In the genomic region with DNA sequence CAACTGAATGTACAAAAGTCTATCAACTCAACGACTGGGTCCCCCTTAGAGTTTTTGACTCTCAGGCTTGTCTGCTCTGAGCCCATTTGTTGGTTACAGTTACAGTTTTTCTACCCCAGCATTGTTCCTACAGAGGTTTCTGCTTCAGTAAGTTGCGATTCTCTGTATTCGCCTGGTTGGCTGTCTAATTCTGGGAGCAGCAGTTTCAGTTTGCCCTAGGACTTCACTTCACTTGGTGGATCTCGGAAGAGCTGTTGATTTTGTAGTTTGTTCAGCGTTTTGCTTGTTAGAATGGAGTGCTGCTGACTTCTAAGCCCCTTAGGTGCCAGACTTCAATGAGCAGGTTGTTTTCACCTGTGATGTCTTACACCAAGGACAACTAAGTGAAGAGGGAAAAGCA, we compare ENCODE assay signal across 29 cellular contexts.
DNase-seq lines count a peak whose midpoint lies in the region; ATAC-seq and TF ChIP-seq lines count a peak whose summit lies in the region.
"Had no signal": no experiment of that assay in that cellular context is flagged by ENCODE, and none has a peak within 500 bp of the region (broad histone marks: within the 10 kb centered on the region; RNA-seq: fewer than 3 reads in every experiment).

No MANE protein-coding gene starts in this region.

- no peaks in the 10 kb centered on the region for H4K20me1 ChIP-seq in neural progenitor cell (ENCODE audit: low read depth)

- peaks cover 2% of the 10 kb centered on the region for H3K27me3 Mint-ChIP-seq in endodermal cell (ENCODE audit: insufficient read depth)
- peaks cover 2% of the 10 kb centered on the region for H3K27me3 Mint-ChIP-seq in neural progenitor cell (ENCODE audit: insufficient read depth, low read depth)
- no peaks in the 10 kb centered on the region for H3K27me3 Mint-ChIP-seq in natural killer cell (ENCODE audit: low read depth in 2 of 2)
- H3K27me3 Mint-ChIP-seq in activated T-cell treated with anti-CD3 and anti-CD28 coated beads, Interleukin-2, amount 50 U/mL, for 24 hours, result no peaks in the 10 kb centered on the region
- H3K27me3 Mint-ChIP-seq: activated CD8-positive, alpha-beta memory T cell treated with anti-CD3 and anti-CD28 coated beads, Interleukin-2, amount 10 ng/mL, durations not matched to agents 7 days and 5 days; stimulated activated naive CD8-positive, alpha-beta T cell treated with anti-CD3 and anti-CD28 coated beads, Interleukin-15, Interleukin-2, amounts not matched to agents 100 ng/mL and 50 ng/mL, for 24 hours had no signal

- TF ChIP-seq CTCF in endodermal cell (conservative IDR thresholded peaks at IDR 0.05) (no peak), neural progenitor cell (IDR thresholded peaks at IDR 0.05) (no peak), upper lobe of left lung (IDR thresholded peaks at IDR 0.05) (no peak), natural killer cell (IDR thresholded peaks at IDR 0.05) (no peak)

- no peaks in the 10 kb centered on the region for H3K9me3 Mint-ChIP-seq in endodermal cell
- H3K9me3 Mint-ChIP-seq in neural progenitor cell, result peaks cover 3% of the 10 kb centered on the region
- H3K9me3 Mint-ChIP-seq in natural killer cell, result no peaks in the 10 kb centered on the region
- no peaks in the 10 kb centered on the region for H3K9me3 Mint-ChIP-seq in activated T-cell treated with anti-CD3 and anti-CD28 coated beads, Interleukin-2, amount 50 U/mL, for 24 hours
- H3K9me3 Mint-ChIP-seq: activated T-cell treated with anti-CD3 and anti-CD28 coated beads, Interleukin-2, amount 50 U/mL, for 72 hours; stimulated activated naive CD8-positive, alpha-beta T cell treated with anti-CD3 and anti-CD28 coated beads, Interleukin-15, Interleukin-2, amounts not matched to agents 100 ng/mL and 50 ng/mL, for 24 hours had no signal

- DNase-seq in endodermal cell (peak; percentile 49), left lobe of liver (ENCODE audit: low spot score) (no peak), neural progenitor cell (ENCODE audit: low spot score) (no peak), upper lobe of left lung (no peak), natural killer cell (no peak), H7 (no peak)
- DNase-seq in activated T-cell treated with anti-CD3 and anti-CD28 coated beads, Interleukin-2, amount 50 U/mL, for 24 hours, result no peak
- DNase-seq: activated CD4-positive, alpha-beta T cell treated with anti-CD3 and anti-CD28 coated beads, Interleukin-2, amount 50 U/mL, for 4 hours; activated CD8-positive, alpha-beta memory T cell treated with anti-CD3 and anti-CD28 coated beads, Interleukin-2, amount 10 ng/mL, durations not matched to agents 7 days and 5 days; activated naive CD4-positive, alpha-beta T cell; activated T-cell treated with anti-CD3 and anti-CD28 coated beads, Interleukin-2, amount 50 U/mL, for 72 hours; C1 segment of cervical spinal cord; central memory CD4-positive, alpha-beta T cell; DMS153; hypothalamus; KG1; left ventricle myocardium superior; MG63; NCI-H2029 treated with DMSO at 0.1 percent for 48 hours; NCI-H2227 treated with DMSO at 0.1 percent for 48 hours; NCI-H69; pancreas; retina; SHP77; stimulated activated CD8-positive, alpha-beta memory T cell treated with anti-CD3 and anti-CD28 coated beads, Interleukin-4, amount 100 ng/mL, for 48 hours; T-helper 2 cell had no signal

- H3K36me3 ChIP-seq in endodermal cell (ENCODE audit: control insufficient read depth, insufficient read depth, low read length) (no peaks in the 10 kb centered on the region), neural progenitor cell (no peaks in the 10 kb centered on the region), upper lobe of left lung (peaks cover 0 to 17% (median 6%) of the 10 kb centered on the region in 4 donors), H7 (replicated peaks; ENCODE audit: control insufficient read depth, insufficient read depth, low read length) (no peaks in the 10 kb centered on the region)
- H3K36me3 ChIP-seq: pancreas had no signal

- no peaks in the 10 kb centered on the region for H3F3A ChIP-seq in neural progenitor cell (ENCODE audit: low read depth)

- TF ChIP-seq EP300 in upper lobe of left lung (IDR thresholded peaks at IDR 0.05), result no peak

- ATAC-seq in left lobe of liver (peak; percentile 71), upper lobe of left lung (ENCODE audit: low FRiP score in 2 of 2) (no peak), natural killer cell (no peak)
- ATAC-seq: activated CD4-positive, CD25-positive, alpha-beta regulatory T cell treated with anti-CD3 and anti-CD28 coated beads, Interleukin-2, amount 50 U/mL, for 24 hours; activated CD8-positive, alpha-beta memory T cell treated with anti-CD3 and anti-CD28 coated beads, Interleukin-2, amount 10 ng/mL, durations not matched to agents 7 days and 5 days; activated T-cell treated with anti-CD3 and anti-CD28 coated beads, Interleukin-2, amount 50 U/mL, for 72 hours; Panc1; pancreas had no signal

- H3K4me1 Mint-ChIP-seq in endodermal cell (peaks cover 35% of the 10 kb centered on the region), neural progenitor cell (no peaks in the 10 kb centered on the region), natural killer cell (no peaks in the 10 kb centered on the region)
- no peaks in the 10 kb centered on the region for H3K4me1 Mint-ChIP-seq in activated T-cell treated with anti-CD3 and anti-CD28 coated beads, Interleukin-2, amount 50 U/mL, for 24 hours (ENCODE audit: low read depth)

- H3K4me2 ChIP-seq in neural progenitor cell, result no peak overlapping the region

- H3K27ac Mint-ChIP-seq in endodermal cell, result peak overlapping the region; percentile 79
- H3K27ac Mint-ChIP-seq in neural progenitor cell, result no peak overlapping the region
- no peak overlapping the region for H3K27ac Mint-ChIP-seq in natural killer cell
- H3K27ac Mint-ChIP-seq in activated T-cell treated with anti-CD3 and anti-CD28 coated beads, Interleukin-2, amount 50 U/mL, for 24 hours, result no peak overlapping the region
- H3K27ac Mint-ChIP-seq: activated CD8-positive, alpha-beta memory T cell treated with anti-CD3 and anti-CD28 coated beads, Interleukin-2, amount 10 ng/mL, durations not matched to agents 7 days and 5 days; activated T-cell treated with anti-CD3 and anti-CD28 coated beads, Interleukin-2, amount 50 U/mL, for 72 hours; stimulated activated naive CD8-positive, alpha-beta T cell treated with anti-CD3 and anti-CD28 coated beads, Interleukin-15, Interleukin-2, amounts not matched to agents 100 ng/mL and 50 ng/mL, for 24 hours had no signal

- H3K9me3 ChIP-seq in endodermal cell (ENCODE audit: control insufficient read depth, low read length), result no peaks in the 10 kb centered on the region
- H3K9me3 ChIP-seq in neural progenitor cell (ENCODE audit: low read depth), result no peaks in the 10 kb centered on the region
- no peaks in the 10 kb centered on the region for H3K9me3 ChIP-seq in upper lobe of left lung
- H3K9me3 ChIP-seq: pancreas had no signal

- H3K27me3 ChIP-seq in endodermal cell (ENCODE audit: control insufficient read depth, insufficient read depth, low read length, poor library complexity, severe bottlenecking) (no peaks in the 10 kb centered on the region), neural progenitor cell (no peaks in the 10 kb centered on the region), upper lobe of left lung (no peaks in the 10 kb centered on the region), H7 (ENCODE audit: control insufficient read depth, insufficient read depth, low read length) (no peaks in the 10 kb centered on the region)
- H3K27me3 ChIP-seq: MG63, pancreas had no signal

- H3K79me2 ChIP-seq in neural progenitor cell (ENCODE audit: low read depth), result no peaks in the 10 kb centered on the region

- peaks cover 12% of the 10 kb centered on the region for H3K4me1 ChIP-seq in endodermal cell (ENCODE audit: control insufficient read depth, insufficient read depth, low read length)
- H3K4me1 ChIP-seq in neural progenitor cell, result no peaks in the 10 kb centered on the region
- H3K4me1 ChIP-seq in upper lobe of left lung, result peaks cover 26 to 38% (median 33%) of the 10 kb centered on the region in 4 donors

- H3K4me3 ChIP-seq in endodermal cell (ENCODE audit: low read length) (peak overlapping the region; percentile 67), neural progenitor cell (no peak overlapping the region), upper lobe of left lung (peak overlapping the region in 1 of 4 donors; percentile 4), H7 (ENCODE audit: insufficient read depth, low read depth, low read length) (no peak overlapping the region)
- H3K4me3 ChIP-seq: MG63, pancreas had no signal

- H3K4me3 Mint-ChIP-seq in endodermal cell (peak overlapping the region; percentile 9), neural progenitor cell (no peak overlapping the region), natural killer cell (no peak overlapping the region)
- no peak overlapping the region for H3K4me3 Mint-ChIP-seq in activated T-cell treated with anti-CD3 and anti-CD28 coated beads, Interleukin-2, amount 50 U/mL, for 24 hours
- H3K4me3 Mint-ChIP-seq: activated CD8-positive, alpha-beta memory T cell treated with anti-CD3 and anti-CD28 coated beads, Interleukin-2, amount 10 ng/mL, durations not matched to agents 7 days and 5 days; activated T-cell treated with anti-CD3 and anti-CD28 coated beads, Interleukin-2, amount 50 U/mL, for 72 hours; stimulated activated naive CD8-positive, alpha-beta T cell treated with anti-CD3 and anti-CD28 coated beads, Interleukin-15, Interleukin-2, amounts not matched to agents 100 ng/mL and 50 ng/mL, for 24 hours had no signal

- intact Hi-C loops in natural killer cell (cut with micrococcal nuclease), result no loop called here

- 81 to 89% methylated on average over 5 of the region's 5 CpGs for WGBS in endodermal cell (ENCODE audit: insufficient coverage in 1 of 2, insufficient read length in 1 of 2), 2 experiments
- WGBS in upper lobe of left lung, 2 donors, result 32 to 50% methylated on average over 5 of the region's 5 CpGs

- peak overlapping the region; percentile 55 for H2AFZ ChIP-seq in neural progenitor cell (replicated peaks)

- H3K9ac ChIP-seq in endodermal cell (ENCODE audit: extremely low read depth, low read length, poor library complexity, severe bottlenecking) (peak overlapping the region; percentile 66), neural progenitor cell (no peak overlapping the region)

- H3K36me3 Mint-ChIP-seq in endodermal cell (ENCODE audit: low read depth) (no peaks in the 10 kb centered on the region), neural progenitor cell (peaks cover 6% of the 10 kb centered on the region), natural killer cell (peaks cover 15% of the 10 kb centered on the region)
- H3K36me3 Mint-ChIP-seq in activated T-cell treated with anti-CD3 and anti-CD28 coated beads, Interleukin-2, amount 50 U/mL, for 24 hours (ENCODE audit: low read depth), result peaks cover 15% of the 10 kb centered on the region

- TF ChIP-seq POLR2A in upper lobe of left lung (IDR thresholded peaks at IDR 0.05), result no peak

- H3K27ac ChIP-seq in endodermal cell (ENCODE audit: low read depth, low read length) (no peak overlapping the region), neural progenitor cell (no peak overlapping the region), upper lobe of left lung (peak overlapping the region; percentile 34 to 75 (median 72))
- H3K27ac ChIP-seq: pancreas had no signal

Comparison
In these comparisons a context has a peak if more than half of its experiments do, and no peak if none do; other contexts are left out.
1. H3K27ac ChIP-seq: peak in upper lobe of left lung (4 of 4); none in endodermal cell (single experiment) and neural progenitor cell (single experiment).